In the genomic region with DNA sequence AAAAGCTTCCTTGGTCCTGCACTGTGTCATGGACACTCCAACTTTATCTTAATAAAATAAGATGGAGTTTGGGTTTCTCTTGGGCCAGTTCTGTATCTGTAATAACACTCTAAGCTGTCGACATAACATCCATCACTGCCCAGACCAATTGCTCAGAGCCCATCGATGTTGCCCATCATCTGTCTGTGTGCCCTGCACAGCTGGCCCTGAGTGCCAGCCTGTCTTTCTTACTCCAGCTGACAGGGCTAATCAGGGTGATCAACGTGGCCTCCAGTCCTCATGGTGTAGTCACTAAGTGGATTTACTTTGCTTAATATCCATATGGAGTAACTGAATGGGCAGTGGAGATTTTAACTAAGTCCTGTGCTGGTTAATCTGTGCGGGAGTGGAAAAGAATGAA, we compare ENCODE assay signal across 17 cellular contexts.
A peak's percentile ranks its signal among the peaks of the same experiment; 100 is the strongest.
DNase-seq lines count a peak whose midpoint lies in the region; ATAC-seq, FAIRE-seq and TF ChIP-seq lines count a peak whose summit lies in the region.
"Had no signal": no experiment of that assay in that cellular context is flagged by ENCODE, and none has a peak within 500 bp of the region (broad histone marks: within the 10 kb centered on the region; RNA-seq: fewer than 3 reads in every experiment).

No MANE protein-coding gene starts in this region.

- H3K4me2 ChIP-seq in SK-N-SH (no peak overlapping the region), neuronal stem cell (ENCODE audit: insufficient read depth, low read length, poor library complexity, severe bottlenecking) (no peak overlapping the region)
- H3K4me2 ChIP-seq: BLaER1 treated with 17β-estradiol and CSF1 and Interleukin-3, amounts not matched to agents 10 nM and 100 nM had no signal

- H4K8ac ChIP-seq in neuronal stem cell (ENCODE audit: low read depth, low read length), result no peak overlapping the region

- H3K18ac ChIP-seq in neuronal stem cell (ENCODE audit: low read length), result no peak overlapping the region

- no peak for TF ChIP-seq CTCF in SK-N-SH (IDR thresholded peaks at IDR 0.05)
- no peak for TF ChIP-seq CTCF in nephron (IDR thresholded peaks at IDR 0.05; ENCODE audit: unreplicated experiment in 3 of 3)

- no peak overlapping the region for H2BK5ac ChIP-seq in neuronal stem cell (ENCODE audit: low read length)

- FAIRE-seq in frontal cortex (lab: Jason Lieb, UNC), result no peak
- FAIRE-seq: G401.6, GM12892, GM18507 had no signal

- no peak overlapping the region for H3K4me3 ChIP-seq in SK-N-SH (ENCODE audit: low read depth in 2 of 2, low read length in 1 of 2)
- H3K4me3 ChIP-seq in neuronal stem cell (ENCODE audit: low read length in 2 of 2), result no peak overlapping the region
- H3K4me3 ChIP-seq: BLaER1 treated with 17β-estradiol and CSF1 and Interleukin-3, amounts not matched to agents 10 nM and 100 nM; GM23248; HAP-1 had no signal

- H3K4me1 ChIP-seq in SK-N-SH (ENCODE audit: control insufficient read depth in 1 of 2, insufficient read depth in 2 of 2, low read depth in 1 of 2, low read length in 1 of 2) (peaks cover 31 to 68% of the 10 kb centered on the region in 2 experiments), neuronal stem cell (ENCODE audit: control insufficient read depth in 2 of 2, insufficient read depth in 1 of 2, low read depth in 1 of 2, low read length in 2 of 2) (peaks cover 0 to 4% of the 10 kb centered on the region in 2 donors)

- no peaks in the 10 kb centered on the region for H3K9me2 ChIP-seq in SK-N-SH

- H2BK15ac ChIP-seq in neuronal stem cell (ENCODE audit: low read length), result no peak overlapping the region

- H4K91ac ChIP-seq in neuronal stem cell (ENCODE audit: low read depth, low read length, poor library complexity), result no peak overlapping the region

- H3K14ac ChIP-seq in neuronal stem cell (ENCODE audit: low read length), result no peak overlapping the region

- peak; percentile 61 for DNase-seq in D341Med (ENCODE audit: low spot score)
- DNase-seq in NCI-H524 treated with DMSO at 0.1 percent for 48 hours (lab: John Stamatoyannopoulos, UW), result peak; percentile 95
- peak; percentile 75 for DNase-seq in SK-N-SH
- DNase-seq in activated T-cell treated with anti-CD3 and anti-CD28 coated beads, Interleukin-2, amount 50 U/mL, for 72 hours, result no peak
- no peak for DNase-seq in neuronal stem cell (ENCODE audit: low spot score)
- no peak for DNase-seq in frontal cortex (ENCODE audit: low spot score in 2 of 2)
- no peak for DNase-seq in SIG-M5 (lab: John Stamatoyannopoulos, UW)
- DNase-seq: 8988T; Calu3; CD8-positive, alpha-beta T cell; GM23248 had no signal

- H3K27ac ChIP-seq in SK-N-SH (ENCODE audit: low read depth in 2 of 2, low read length in 1 of 2) (peak overlapping the region in 1 of 2 experiments; percentile 99; a peak in 2 of 4 replicates), neuronal stem cell (replicated peaks; ENCODE audit: low read length) (no peak overlapping the region)
- H3K27ac ChIP-seq: BLaER1 treated with 17β-estradiol and CSF1 and Interleukin-3, amounts not matched to agents 10 nM and 100 nM; GM23248 had no signal

- CTCF ChIA-PET in SK-N-SH (lab: Yijun Ruan, JAX), result interaction anchor here (0.6 to 1.9 kb wide), 7 partner anchors 14 to 232 kb away, joined by 3 to 9 read pairs (median 3); partner anchors contain the start of gene TLN2

- H3K4ac ChIP-seq in neuronal stem cell (ENCODE audit: low read length), result no peak overlapping the region

- 29% methylated on average over 4 of the region's 4 CpGs for WGBS in SK-N-SH (ENCODE audit: low lambda C conversion rate)
- WGBS in neuronal stem cell (ENCODE audit: extremely low coverage in 2 of 2, insufficient read length in 2 of 2, insufficient replicate concordance in 1 of 2), 2 donors, result no CpG with 5 or more reads among the region's 4 CpGs

- no peak overlapping the region for H2BK120ac ChIP-seq in neuronal stem cell (ENCODE audit: low read depth, low read length)

- H3K36me3 Mint-ChIP-seq in nephron (ENCODE audit: low read depth), result no peaks in the 10 kb centered on the region
- H3K36me3 Mint-ChIP-seq in activated T-cell treated with anti-CD3 and anti-CD28 coated beads, Interleukin-2, amount 50 U/mL, for 72 hours (ENCODE audit: insufficient read depth in 2 of 2), result no peaks in the 10 kb centered on the region
- H3K36me3 Mint-ChIP-seq: CD8-positive, alpha-beta T cell had no signal

- peaks cover 57% of the 10 kb centered on the region for H3K4me1 Mint-ChIP-seq in nephron
- no peaks in the 10 kb centered on the region for H3K4me1 Mint-ChIP-seq in activated T-cell treated with anti-CD3 and anti-CD28 coated beads, Interleukin-2, amount 50 U/mL, for 72 hours (ENCODE audit: low read depth)

- no peaks in the 10 kb centered on the region for H3K9me3 Mint-ChIP-seq in nephron
- no peaks in the 10 kb centered on the region for H3K9me3 Mint-ChIP-seq in activated T-cell treated with anti-CD3 and anti-CD28 coated beads, Interleukin-2, amount 50 U/mL, for 72 hours
- H3K9me3 Mint-ChIP-seq: CD8-positive, alpha-beta T cell had no signal

- H3K9me3 ChIP-seq in SK-N-SH (no peaks in the 10 kb centered on the region), neuronal stem cell (replicated peaks in 1 of 2; ENCODE audit: control insufficient read depth in 2 of 2, insufficient read depth in 1 of 2, low read depth in 1 of 2, low read length in 2 of 2) (no peaks in the 10 kb centered on the region)
- H3K9me3 ChIP-seq: BLaER1 treated with 17β-estradiol and CSF1 and Interleukin-3, amounts not matched to agents 10 nM and 100 nM; HAP-1 had no signal

- TF ChIP-seq RAD21 in SK-N-SH (IDR thresholded peaks at IDR 0.05; ENCODE audit: low read length), result peak; percentile 23; the same call in 1 of the 2 replicates

- no peaks in the 10 kb centered on the region for H3K27me3 Mint-ChIP-seq in nephron (ENCODE audit: low read depth)
- H3K27me3 Mint-ChIP-seq in activated T-cell treated with anti-CD3 and anti-CD28 coated beads, Interleukin-2, amount 50 U/mL, for 72 hours (ENCODE audit: low read depth), result peaks cover 10% of the 10 kb centered on the region

- H3K79me2 ChIP-seq in SK-N-SH (ENCODE audit: insufficient read depth), result peaks cover 21% of the 10 kb centered on the region; the same call in 1 of the 2 replicates

- H3K27ac Mint-ChIP-seq in nephron, result peak overlapping the region in 2 of 3 experiments; percentile 3 to 5
- H3K27ac Mint-ChIP-seq in activated T-cell treated with anti-CD3 and anti-CD28 coated beads, Interleukin-2, amount 50 U/mL, for 72 hours, result no peak overlapping the region
- H3K27ac Mint-ChIP-seq: CD8-positive, alpha-beta T cell had no signal

- peak; percentile 18 to 100; a peak in 3 of 4 replicates for TF ChIP-seq EP300 in SK-N-SH (IDR thresholded peaks at IDR 0.05; ENCODE audit: borderline replicate concordance in 1 of 2, low read depth in 1 of 2, low read length in 1 of 2)

- H3K9ac ChIP-seq in SK-N-SH (no peak overlapping the region), neuronal stem cell (ENCODE audit: low read depth, low read length, poor library complexity) (no peak overlapping the region)
- H3K9ac ChIP-seq: BLaER1 treated with 17β-estradiol and CSF1 and Interleukin-3, amounts not matched to agents 10 nM and 100 nM; GM23248 had no signal

- H2AFZ ChIP-seq in SK-N-SH (ENCODE audit: low read depth) (no peak overlapping the region), neuronal stem cell (ENCODE audit: low read length) (no peak overlapping the region)
- H2AFZ ChIP-seq: GM23248 had no signal

- ATAC-seq in activated T-cell treated with anti-CD3 and anti-CD28 coated beads, Interleukin-2, amount 50 U/mL, for 72 hours (replicated peaks in 1 of 2), result no peak
- ATAC-seq: CD8-positive, alpha-beta T cell had no signal

- no peak overlapping the region for H3K23ac ChIP-seq in neuronal stem cell (ENCODE audit: low read depth, low read length, poor library complexity)

- H4K20me1 ChIP-seq in SK-N-SH (ENCODE audit: insufficient read depth), result no peaks in the 10 kb centered on the region
- H4K20me1 ChIP-seq: BLaER1 treated with 17β-estradiol and CSF1 and Interleukin-3, amounts not matched to agents 10 nM and 100 nM had no signal

- peaks cover 37% of the 10 kb centered on the region for H3F3A ChIP-seq in SK-N-SH (replicated peaks; ENCODE audit: insufficient read depth)

- H2BK12ac ChIP-seq in neuronal stem cell (ENCODE audit: low read length), result no peak overlapping the region

- H2AK5ac ChIP-seq in neuronal stem cell (ENCODE audit: low read depth, low read length), result no peak overlapping the region

- POLR2A ChIA-PET in SK-N-SH (lab: Yijun Ruan, JAX), result interaction anchor here (0.6 to 2.6 kb wide), 5 partner anchors 10 to 467 kb away, joined by 3 to 13 read pairs (median 3); no protein-coding TSS in a partner anchor

- H3K36me3 ChIP-seq in SK-N-SH (replicated peaks in 1 of 2; ENCODE audit: control insufficient read depth in 1 of 2, insufficient read depth in 2 of 2, low read length in 1 of 2), result no peaks in the 10 kb centered on the region
- H3K36me3 ChIP-seq in neuronal stem cell (replicated peaks in 1 of 2; ENCODE audit: control insufficient read depth in 2 of 2, insufficient read depth in 2 of 2, low read length in 2 of 2), result no peaks in the 10 kb centered on the region
- H3K36me3 ChIP-seq: BLaER1 treated with 17β-estradiol and CSF1 and Interleukin-3, amounts not matched to agents 10 nM and 100 nM; HAP-1 had no signal

- H3K4me3 Mint-ChIP-seq in nephron, result no peak overlapping the region
- H3K4me3 Mint-ChIP-seq in activated T-cell treated with anti-CD3 and anti-CD28 coated beads, Interleukin-2, amount 50 U/mL, for 72 hours, result no peak overlapping the region
- H3K4me3 Mint-ChIP-seq: CD8-positive, alpha-beta T cell had no signal

- H3K79me1 ChIP-seq in neuronal stem cell (ENCODE audit: low read depth, low read length), result no peaks in the 10 kb centered on the region

- H3K27me3 ChIP-seq in SK-N-SH (ENCODE audit: insufficient read depth), result no peaks in the 10 kb centered on the region
- H3K27me3 ChIP-seq in neuronal stem cell (ENCODE audit: control insufficient read depth in 3 of 3, insufficient read depth in 3 of 3, low read depth in 1 of 3, low read length in 3 of 3), result no peaks in the 10 kb centered on the region
- H3K27me3 ChIP-seq: BLaER1 treated with 17β-estradiol and CSF1 and Interleukin-3, amounts not matched to agents 10 nM and 100 nM had no signal

TF ChIP-seq in SK-N-SH, 30 proteins besides CTCF, POLR2A, EP300 and RAD21 (continues in another document):
- TF ChIP-seq, protein P1, sequence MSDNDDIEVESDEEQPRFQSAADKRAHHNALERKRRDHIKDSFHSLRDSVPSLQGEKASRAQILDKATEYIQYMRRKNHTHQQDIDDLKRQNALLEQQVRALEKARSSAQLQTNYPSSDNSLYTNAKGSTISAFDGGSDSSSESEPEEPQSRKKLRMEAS (IDR thresholded peaks at IDR 0.05; ENCODE audit: low read depth), result no peak
- no peak for TF ChIP-seq NFIC (IDR thresholded peaks at IDR 0.05; ENCODE audit: borderline replicate concordance)
- TF ChIP-seq POLR2AphosphoS5 (IDR thresholded peaks at IDR 0.05; ENCODE audit: low read depth, low read length), result 0 out of 2 replicates have a peak, but pooled peaks have one; percentile 23

Comparison
In these comparisons a context has a peak if more than half of its experiments do, and no peak if none do; other contexts are left out.
1. DNase-seq: peak in D341Med (single experiment), NCI-H524 treated with DMSO at 0.1 percent for 48 hours (single experiment) and SK-N-SH (single experiment); none in activated T-cell treated with anti-CD3 and anti-CD28 coated beads, Interleukin-2, amount 50 U/mL, for 72 hours (0 of 2), neuronal stem cell (single experiment), frontal cortex (0 of 2) and SIG-M5 (single experiment).